1 cellular context compared by ENCODE assay signal in genomic region chr4:76851375-76851774, GRCh38.
TF ChIP-seq lines count a peak whose summit lies in the region.

No MANE protein-coding gene starts in this region.

TF ChIP-seq in HEK293, 187 proteins besides CTCF, POLR2A, EP300 and RAD21 (continued from another document and continues in another):
- TF ChIP-seq ZBTB49 (tag by site-specific recombination; IDR thresholded peaks at IDR 0.05; ENCODE audit: low read depth) = 0 out of 2 replicates have a peak, but pooled peaks have one; percentile 61
- peak; percentile 85 for TF ChIP-seq PRDM4 (tag by site-specific recombination; IDR thresholded peaks at IDR 0.05)
- TF ChIP-seq ZNF670 (tag by site-specific recombination; IDR thresholded peaks at IDR 0.05; ENCODE audit: low read depth) = no peak
- peak; percentile 64 for TF ChIP-seq KLF8 (tag by site-specific recombination; IDR thresholded peaks at IDR 0.05)
- TF ChIP-seq ZSCAN30 (tag by site-specific recombination; IDR thresholded peaks at IDR 0.05) = peak; percentile 60; the same call in 1 of the 2 replicates
- no peak for TF ChIP-seq ZNF341 (tag by site-specific recombination; IDR thresholded peaks at IDR 0.05; ENCODE audit: low read depth)
- TF ChIP-seq ZNF692 (tag by site-specific recombination; IDR thresholded peaks at IDR 0.05) = 0 out of 2 replicates have a peak, but pooled peaks have one; percentile 21
- peak; percentile 96 for TF ChIP-seq BCL6B (tag by site-specific recombination; IDR thresholded peaks at IDR 0.05)
- no peak for TF ChIP-seq SALL2 (tag by site-specific recombination; IDR thresholded peaks at IDR 0.05; ENCODE audit: borderline replicate concordance)
- TF ChIP-seq ZNF10 (tag by site-specific recombination; IDR thresholded peaks at IDR 0.05) = peak; percentile 80
- peak; percentile 75 for TF ChIP-seq ZNF133 (tag by site-specific recombination; IDR thresholded peaks at IDR 0.05)
- TF ChIP-seq ZBTB10 (tag by site-specific recombination; IDR thresholded peaks at IDR 0.05) = no peak
- TF ChIP-seq ZNF404 (tag by site-specific recombination; IDR thresholded peaks at IDR 0.05) = no peak
- TF ChIP-seq ZNF26 (tag by site-specific recombination; IDR thresholded peaks at IDR 0.05) = no peak
- TF ChIP-seq OSR2 (tag by site-specific recombination; IDR thresholded peaks at IDR 0.05) = peak; percentile 91
- no peak for TF ChIP-seq ZFP69B (tag by site-specific recombination; IDR thresholded peaks at IDR 0.05)
- TF ChIP-seq ZEB2 (tag by site-specific recombination; IDR thresholded peaks at IDR 0.05) = 0 out of 2 replicates have a peak, but pooled peaks have one; percentile 42
- peak; percentile 41; the same call in 1 of the 2 replicates for TF ChIP-seq ZNF629 (tag by site-specific recombination; IDR thresholded peaks at IDR 0.05)
- peak; percentile 77 for TF ChIP-seq ZNF501 (tag by site-specific recombination; IDR thresholded peaks at IDR 0.05)
- no peak for TF ChIP-seq ZSCAN16 (tag by site-specific recombination; IDR thresholded peaks at IDR 0.05)
- no peak for TF ChIP-seq ZNF658 (tag by site-specific recombination; IDR thresholded peaks at IDR 0.05)
- 0 out of 2 replicates have a peak, but pooled peaks have one; percentile 26 for TF ChIP-seq OVOL3 (tag by site-specific recombination; IDR thresholded peaks at IDR 0.05)
- TF ChIP-seq ZNF416 (tag by site-specific recombination; IDR thresholded peaks at IDR 0.05) = no peak
- no peak for TF ChIP-seq SCRT2 (tag by site-specific recombination; IDR thresholded peaks at IDR 0.05)
- TF ChIP-seq ZNF362 (tag by site-specific recombination; IDR thresholded peaks at IDR 0.05) = no peak
- TF ChIP-seq ZFP37 (tag by site-specific recombination; IDR thresholded peaks at IDR 0.05) = no peak
- TF ChIP-seq ZNF302 (tag by site-specific recombination; IDR thresholded peaks at IDR 0.05; ENCODE audit: low read depth) = no peak
- no peak for TF ChIP-seq ZBTB20 (tag by site-specific recombination; IDR thresholded peaks at IDR 0.05)
- 0 out of 2 replicates have a peak, but pooled peaks have one; percentile 42 for TF ChIP-seq ZNF423 (tag by site-specific recombination; IDR thresholded peaks at IDR 0.05)
- TF ChIP-seq ZNF184 (tag by site-specific recombination; IDR thresholded peaks at IDR 0.05) = no peak
- TF ChIP-seq ZNF677 (tag by site-specific recombination; IDR thresholded peaks at IDR 0.05) = no peak
- TF ChIP-seq SP7 (tag by site-specific recombination; IDR thresholded peaks at IDR 0.05) = peak; percentile 80
- TF ChIP-seq ZBTB1 (tag by site-specific recombination; IDR thresholded peaks at IDR 0.05) = no peak
- TF ChIP-seq ZFP3 (tag by site-specific recombination; IDR thresholded peaks at IDR 0.05; ENCODE audit: low read depth) = no peak
- peak; percentile 40; the same call in 1 of the 2 replicates for TF ChIP-seq IKZF3 (tag by site-specific recombination; IDR thresholded peaks at IDR 0.05)
- TF ChIP-seq SETDB1 (IDR thresholded peaks at IDR 0.05; ENCODE audit: insufficient read length, low read length) = no peak
- TF ChIP-seq ZNF610 (tag by site-specific recombination; IDR thresholded peaks at IDR 0.05; ENCODE audit: borderline replicate concordance) = 0 out of 2 replicates have a peak, but pooled peaks have one; percentile 48
- TF ChIP-seq ZNF146 (tag by site-specific recombination; IDR thresholded peaks at IDR 0.05) = no peak
- no peak for TF ChIP-seq ZNF248 (tag by site-specific recombination; IDR thresholded peaks at IDR 0.05)
- peak; percentile 92 for TF ChIP-seq ZNF18 (tag by site-specific recombination; IDR thresholded peaks at IDR 0.05)
- TF ChIP-seq ZNF791 (tag by site-specific recombination; IDR thresholded peaks at IDR 0.05) = no peak
- no peak for TF ChIP-seq ZNF37A (tag by site-specific recombination; IDR thresholded peaks at IDR 0.05)
- no peak for TF ChIP-seq PBX3 (CRISPR knock-in tag; IDR thresholded peaks at IDR 0.05)
- no peak for TF ChIP-seq PRDM1 (tag by site-specific recombination; IDR thresholded peaks at IDR 0.05)
- TF ChIP-seq ZNF549 (tag by site-specific recombination; IDR thresholded peaks at IDR 0.05) = no peak
- TF ChIP-seq ZNF398 (tag by site-specific recombination; IDR thresholded peaks at IDR 0.05) = no peak
